8 cellular contexts compared by ENCODE assay signal in genomic region chr11:4187055-4187988, GRCh38.
DNase-seq lines count a peak whose midpoint lies in the region; ATAC-seq, FAIRE-seq and TF ChIP-seq lines count a peak whose summit lies in the region.

No MANE protein-coding gene starts in this region.

- H3K9me3 ChIP-seq in kidney (ENCODE audit: control insufficient read depth in 1 of 2, low read length in 2 of 2): no peaks in the 10 kb centered on the region

- peak; percentile 94 for TF ChIP-seq CTCF in kidney (IDR thresholded peaks at IDR 0.05; ENCODE audit: borderline replicate concordance, extremely low read depth, insufficient read depth)

- ATAC-seq in GM18868 (IDR thresholded peaks at IDR 0.05; ENCODE audit: unreplicated experiment): peak; percentile 95
- ATAC-seq in HG03108 (IDR thresholded peaks at IDR 0.05; ENCODE audit: unreplicated experiment): peak; percentile 96
- peak; percentile 83 to 89 for ATAC-seq in activated CD4-positive, CD25-positive, alpha-beta regulatory T cell treated with anti-CD3 and anti-CD28 coated beads, Interleukin-2, amount 50 U/mL, for 24 hours

- H3K4me1 ChIP-seq in kidney (ENCODE audit: control insufficient read depth in 1 of 2, insufficient read depth in 1 of 2, low read depth in 1 of 2, low read length in 2 of 2): peaks cover 2 to 3% of the 10 kb centered on the region in 2 donors

- intact Hi-C loops in kidney (cut with DNase I): loop anchor here (5.0 kb wide), 1 partner anchor 300 kb away; no protein-coding TSS in a partner anchor

- no peaks in the 10 kb centered on the region for H3K36me3 ChIP-seq in kidney (ENCODE audit: control insufficient read depth in 1 of 2, insufficient read depth in 2 of 2, low read length in 2 of 2)

- H3K27ac ChIP-seq in kidney (ENCODE audit: low read depth in 2 of 2, low read length in 2 of 2): no peak overlapping the region

- peak; percentile 89 for DNase-seq in AG08395 (ENCODE audit: low spot score)
- DNase-seq in NCI-H2227 treated with DMSO at 0.1 percent for 48 hours (lab: John Stamatoyannopoulos, UW): peak; percentile 86
- peak; percentile 81 for DNase-seq in cerebellar cortex (ENCODE audit: low spot score)
- DNase-seq in kidney: peak; percentile 97
- peak; percentile 88 for DNase-seq in stimulated activated CD4-positive, alpha-beta T cell treated with anti-CD3 and anti-CD28 coated beads, Interleukin-12 subunit alpha, Interleukin-12 subunit beta, amount 100 ng/mL, for 4 hours

- no peak for FAIRE-seq in kidney (lab: Jason Lieb, UNC)

- H3K9ac ChIP-seq in kidney (ENCODE audit: low read length in 2 of 2): peak overlapping the region; percentile 48 to 65

- peak overlapping the region; percentile 34 to 55 for H3K4me3 ChIP-seq in kidney (ENCODE audit: low read length in 2 of 2)
